ENCODE assay signal across 13 cellular contexts in the genomic region with DNA sequence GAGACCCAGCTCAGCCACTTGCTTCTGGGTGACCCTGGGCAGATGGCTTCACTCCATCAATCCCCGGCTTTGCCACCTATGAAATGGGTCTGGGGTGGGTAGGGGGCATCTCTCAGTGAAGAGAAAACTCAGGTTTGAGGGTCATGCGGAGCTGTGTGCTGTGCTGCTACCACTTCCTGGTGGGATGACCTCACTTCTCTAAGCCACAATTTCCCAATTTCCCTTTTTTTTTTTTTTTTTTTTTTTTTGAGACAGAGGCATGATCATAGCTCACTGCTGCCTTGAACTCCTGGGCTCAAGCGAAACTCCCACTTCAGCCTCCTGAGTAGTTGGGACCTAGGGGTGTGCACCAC. TPM values are rescaled to one million over a fixed set of nuclear protein-coding genes. Genes with fewer than 3 reads are reported as not detected.
DNase-seq lines count a peak whose midpoint lies in the region; ATAC-seq, FAIRE-seq and TF ChIP-seq lines count a peak whose summit lies in the region.
"Had no signal": no experiment of that assay in that cellular context is flagged by ENCODE, and none has a peak within 500 bp of the region (broad histone marks: within the 10 kb centered on the region; RNA-seq: fewer than 3 reads in every experiment).

No MANE protein-coding gene starts in this region.

- TF ChIP-seq POLR2A in stomach (IDR thresholded peaks at IDR 0.05) = no peak

- H3K9me3 ChIP-seq in HEK293 (ENCODE audit: control insufficient read depth, insufficient read depth, low read depth, low read length) = no peaks in the 10 kb centered on the region
- no peaks in the 10 kb centered on the region for H3K9me3 ChIP-seq in stomach

- WGBS in stomach, 5 donors = 63 to 86% (median 72%) methylated on average over 3 of the region's 3 CpGs

- no peak for TF ChIP-seq EP300 in stomach (IDR thresholded peaks at IDR 0.05)

- H3K27me3 ChIP-seq in stomach = no peaks in the 10 kb centered on the region

- no peak overlapping the region for H3K27ac ChIP-seq in HEK293 (ENCODE audit: extremely low read depth, low read depth, low read length)
- H3K27ac ChIP-seq in stomach = peak overlapping the region; percentile 67 to 89 (median 84)

- peak; percentile 51 for DNase-seq in RPMI7951 (ENCODE audit: low read depth)
- peak; percentile 25 for DNase-seq in fibroblast of the aortic adventitia (ENCODE audit: low read depth)
- DNase-seq in stomach = no peak
- DNase-seq in activated naive CD4-positive, alpha-beta T cell treated with Interleukin-2 at 50 U/mL for 16 hours = no peak
- no peak for DNase-seq in HTR-8/SVneo (ENCODE audit: insufficient read length, low spot score)
- DNase-seq: activated naive CD8-positive, alpha-beta T cell treated with anti-CD3 and anti-CD28 coated beads, Interleukin-2, amount 10 ng/mL, durations not matched to agents 7 days and 5 days; GDM1 had no signal

- H3K4me1 ChIP-seq in HEK293 (ENCODE audit: control insufficient read depth, insufficient read depth, low read length) (peaks cover 40% of the 10 kb centered on the region), stomach (peaks cover 5 to 70% (median 22%) of the 10 kb centered on the region in 4 donors)

- H3K4me3 ChIP-seq in HEK293 (ENCODE audit: low read depth, low read length) (no peak overlapping the region), fibroblast of the aortic adventitia (ENCODE audit: low read depth, low read length) (no peak overlapping the region), stomach (no peak overlapping the region)
- H3K4me3 ChIP-seq: lung had no signal

- FAIRE-seq in HTR-8/SVneo (lab: Jason Lieb, UNC) = no peak

- no peak for ATAC-seq in HG03025 (IDR thresholded peaks at IDR 0.05; ENCODE audit: low FRiP score, unreplicated experiment)

- POLR2A ChIA-PET in HEK293 (lab: Yijun Ruan, JAX) = interaction anchor here (0.6 to 1.2 kb wide), 4 partner anchors 12 to 78 kb away, joined by 3 to 5 read pairs (median 5); no protein-coding TSS in a partner anchor

- intact Hi-C loops in stomach (cut with DNase I; ENCODE audit: low total_unique reads) = no loop called here

- CTCF ChIA-PET in HEK293 (lab: Yijun Ruan, JAX) = interaction anchor here (0.7 to 2.1 kb wide), 6 partner anchors 12 to 92 kb away, joined by 3 to 9 read pairs (median 4); no protein-coding TSS in a partner anchor

- TF ChIP-seq CTCF in HEK293 (tag by site-specific recombination; IDR thresholded peaks at IDR 0.05) (no peak), fibroblast of the aortic adventitia (IDR thresholded peaks at IDR 0.05; ENCODE audit: insufficient read depth, low read length) (no peak), stomach (IDR thresholded peaks at IDR 0.05) (no peak)

- H3K36me3 ChIP-seq in HEK293 (ENCODE audit: control insufficient read depth in 2 of 2, insufficient read depth in 1 of 2, low read length in 2 of 2) = no peaks in the 10 kb centered on the region; a peak in 1 of 3 replicates
- no peaks in the 10 kb centered on the region for H3K36me3 ChIP-seq in stomach

TF ChIP-seq in HEK293, 187 proteins besides CTCF, POLR2A, EP300 and RAD21:
- TF ChIP-seq ZNF692 (tag by site-specific recombination; IDR thresholded peaks at IDR 0.05) (0 out of 2 replicates have a peak, but pooled peaks have one; percentile 11), ATF2 (tag by site-specific recombination; IDR thresholded peaks at IDR 0.05; ENCODE audit: low read depth) (peak; percentile 48; the same call in 1 of the 2 replicates), ZBTB21 (tag by site-specific recombination; IDR thresholded peaks at IDR 0.05) (0 out of 2 replicates have a peak, but pooled peaks have one; percentile 17), ZNF629 (tag by site-specific recombination; IDR thresholded peaks at IDR 0.05) (peak; percentile 15; the same call in 1 of the 2 replicates), PRDM4 (tag by site-specific recombination; IDR thresholded peaks at IDR 0.05) (0 out of 2 replicates have a peak, but pooled peaks have one; percentile 7), GLI2 (tag by site-specific recombination; IDR thresholded peaks at IDR 0.05; ENCODE audit: borderline replicate concordance, low read depth) (no peak), YY2 (tag by site-specific recombination; IDR thresholded peaks at IDR 0.05) (no peak), AEBP2 (tag by site-specific recombination; IDR thresholded peaks at IDR 0.05; ENCODE audit: borderline replicate concordance) (no peak), ZBTB8A (tag by site-specific recombination; IDR thresholded peaks at IDR 0.05) (no peak)
TF ChIP-seq in HEK293: peak in this region for 5.

RNA-seq across cellular contexts. Expression of gene PLAUR, which starts 4.6 kb away (rescaled TPM):
- 426 and 458 TPM in 2 replicates for total RNA-seq in RPMI7951 (2014; rRNA removed; shearing (Covaris generic))
- 46.3 and 73.6 TPM in 2 replicates for total RNA-seq in fibroblast of the aortic adventitia (ENCODE audit: low replicate concordance)
- total RNA-seq in stomach = 10 to 100 TPM in 4 of 5 donors, 1 to 10 TPM in 1; 2.0 to 57.2 (median 26.1) TPM
- polyA plus RNA-seq in stomach = 10 to 100 TPM in 2 of 3 donors, 1 to 10 TPM in 1; 9.1 to 35.9 (median 31.1) TPM

RNA-seq across cellular contexts. Expression of gene CADM4, which starts 35.0 kb away (rescaled TPM):
- total RNA-seq in RPMI7951 (2014; rRNA removed; shearing (Covaris generic)) = 2.5 and 3.8 TPM in 2 replicates
- total RNA-seq in fibroblast of the aortic adventitia (ENCODE audit: low replicate concordance) (0.27 and 1.1 TPM in 2 replicates), stomach (1 to 10 TPM in 4 of 5 donors, not detected in 1; 4.9 to 8.6 (median 6.2) TPM)
- 10 to 100 TPM in 1 of 3 donors, 1 to 10 TPM in 2; 5.0 to 14.2 (median 8.9) TPM for polyA plus RNA-seq in stomach

RNA-seq across cellular contexts. Expression of gene IRGC, which starts 41.3 kb away (rescaled TPM):
- not detected in 2 replicates for total RNA-seq in RPMI7951 (2014; rRNA removed; shearing (Covaris generic))
- total RNA-seq in fibroblast of the aortic adventitia (ENCODE audit: low replicate concordance) = not detected in 2 replicates
- not detected for total RNA-seq in stomach
- polyA plus RNA-seq in stomach = not detected
- total RNA-seq: activated naive CD8-positive, alpha-beta T cell treated with anti-CD3 and anti-CD28 coated beads, Interleukin-2, amount 10 ng/mL, durations not matched to agents 7 days and 5 days; epithelial cell of proximal tubule; LHCN-M2; lung; subcutaneous adipose tissue had no signal
- polyA plus RNA-seq: lung had no signal

RNA-seq across cellular contexts. Expression of gene ZNF428, which starts 55.2 kb away (rescaled TPM):
- total RNA-seq in RPMI7951 (2014; rRNA removed; shearing (Covaris generic)) = 49.5 and 62.6 TPM in 2 replicates
- total RNA-seq in fibroblast of the aortic adventitia (ENCODE audit: low replicate concordance) (14.0 and 34.8 TPM in 2 replicates), stomach (10 to 100 TPM in 4 of 5 donors, 1 to 10 TPM in 1; 7.8 to 72.7 (median 11.2) TPM)
- 10 to 100 TPM; 30.9 to 47.9 (median 42.8) TPM for polyA plus RNA-seq in stomach

Comparison
In these comparisons a context has a peak if more than half of its experiments do, and no peak if none do; other contexts are left out.
1. DNase-seq: peak in RPMI7951 (single experiment) and fibroblast of the aortic adventitia (single experiment); none in stomach (single experiment), activated naive CD4-positive, alpha-beta T cell treated with Interleukin-2 at 50 U/mL for 16 hours (single experiment) and HTR-8/SVneo (single experiment).